Comparison of ENCODE assay signal across 1 cellular context in the genomic region with DNA sequence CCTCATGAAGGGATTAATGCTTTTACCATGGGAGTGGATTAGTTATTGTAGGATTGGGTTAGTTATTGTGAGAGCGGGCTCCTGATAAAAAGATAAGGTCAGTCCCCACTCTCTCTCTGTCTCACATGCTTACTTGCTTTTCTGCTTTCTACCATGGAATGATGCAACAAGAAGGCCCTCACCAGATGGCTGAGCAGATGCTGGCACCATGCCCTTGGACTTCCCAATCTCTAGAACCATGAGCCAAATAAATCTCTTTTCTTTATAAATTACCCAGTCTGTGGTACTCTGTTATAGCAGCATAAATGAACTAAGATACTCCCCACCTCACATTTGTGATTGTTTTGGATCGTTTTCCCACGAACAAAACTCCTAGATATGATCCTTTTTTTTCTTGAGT.
TF ChIP-seq lines count a peak whose summit lies in the region.

No MANE protein-coding gene starts in this region.

TF ChIP-seq in IMR-90, 13 proteins besides CTCF, POLR2A, EP300 and RAD21:
- no peak for TF ChIP-seq MAFK (IDR thresholded peaks at IDR 0.05; ENCODE audit: low read depth, low read length)
- no peak for TF ChIP-seq RCOR1 (IDR thresholded peaks at IDR 0.05; ENCODE audit: insufficient replicate concordance, low read length)
- TF ChIP-seq RFX5 (IDR thresholded peaks at IDR 0.05; ENCODE audit: low read depth, low read length), result no peak
- TF ChIP-seq FOS (IDR thresholded peaks at IDR 0.05; ENCODE audit: low read depth, low read length), result no peak
- TF ChIP-seq CEBPB (IDR thresholded peaks at IDR 0.05; ENCODE audit: low read depth, low read length), result no peak
- no peak for TF ChIP-seq USF2 (IDR thresholded peaks at IDR 0.05; ENCODE audit: low read depth, low read length)
- no peak for TF ChIP-seq MXI1 (IDR thresholded peaks at IDR 0.05; ENCODE audit: borderline replicate concordance, low read depth, low read length)
- no peak for TF ChIP-seq MAZ (IDR thresholded peaks at IDR 0.05; ENCODE audit: borderline replicate concordance, low read depth, low read length)
- no peak for TF ChIP-seq SMC3 (IDR thresholded peaks at IDR 0.05; ENCODE audit: low read depth, low read length)
- TF ChIP-seq BHLHE40 (IDR thresholded peaks at IDR 0.05; ENCODE audit: low read depth, low read length), result no peak
- TF ChIP-seq, protein P1, sequence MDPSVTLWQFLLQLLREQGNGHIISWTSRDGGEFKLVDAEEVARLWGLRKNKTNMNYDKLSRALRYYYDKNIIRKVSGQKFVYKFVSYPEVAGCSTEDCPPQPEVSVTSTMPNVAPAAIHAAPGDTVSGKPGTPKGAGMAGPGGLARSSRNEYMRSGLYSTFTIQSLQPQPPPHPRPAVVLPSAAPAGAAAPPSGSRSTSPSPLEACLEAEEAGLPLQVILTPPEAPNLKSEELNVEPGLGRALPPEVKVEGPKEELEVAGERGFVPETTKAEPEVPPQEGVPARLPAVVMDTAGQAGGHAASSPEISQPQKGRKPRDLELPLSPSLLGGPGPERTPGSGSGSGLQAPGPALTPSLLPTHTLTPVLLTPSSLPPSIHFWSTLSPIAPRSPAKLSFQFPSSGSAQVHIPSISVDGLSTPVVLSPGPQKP (IDR thresholded peaks at IDR 0.05; ENCODE audit: borderline replicate concordance, low read depth, low read length), result no peak
